7 cellular contexts compared by ENCODE assay signal in the genomic region with DNA sequence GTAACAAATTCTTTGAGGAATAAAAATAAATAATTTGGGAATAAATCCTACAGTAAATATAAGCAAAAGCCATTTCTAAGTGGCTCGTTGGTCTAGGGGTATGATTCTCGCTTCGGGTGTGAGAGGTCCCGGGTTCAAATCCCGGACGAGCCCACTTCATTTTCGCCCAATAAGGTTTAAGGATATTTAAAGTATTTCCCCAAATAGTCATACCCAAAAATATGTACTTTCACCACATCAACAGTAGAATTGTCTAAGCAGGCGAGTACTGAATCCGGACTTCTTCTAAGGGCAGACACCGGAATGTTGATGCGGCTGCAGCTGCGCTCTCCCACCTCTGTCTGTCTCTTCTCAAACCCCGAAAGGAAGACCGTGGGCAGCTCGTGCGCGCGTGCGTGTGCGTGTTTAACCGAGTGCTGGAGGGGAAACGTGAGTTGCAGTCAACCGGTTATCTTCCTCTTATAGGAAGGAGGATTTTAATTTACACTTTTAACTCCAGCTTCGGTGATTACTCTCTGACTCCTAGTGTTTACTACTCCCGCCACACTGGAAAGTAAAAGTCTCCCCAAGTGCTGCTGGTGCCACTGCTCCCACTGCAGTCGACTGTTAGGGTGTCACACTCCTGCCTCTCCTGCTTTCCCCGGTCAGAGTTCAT.
DNase-seq lines count a peak whose midpoint lies in the region; ATAC-seq and TF ChIP-seq lines count a peak whose summit lies in the region.

No MANE protein-coding gene starts in this region.

- CTCF ChIA-PET in GM10248 (lab: Yijun Ruan, JAX), result interaction anchor here (1.1 to 4.5 kb wide), 4 partner anchors 11 to 496 kb away, joined by 3 to 16 read pairs (median 4); no protein-coding TSS in a partner anchor
- CTCF ChIA-PET in Panc1 (lab: Charles Lee), result interaction anchor here (0.6 kb wide), 1 partner anchor 35 kb away, joined by 7 read pairs; no protein-coding TSS in a partner anchor

- H3K27me3 Mint-ChIP-seq in memory B cell, result peaks cover 30% of the 10 kb centered on the region

- peaks cover 5% of the 10 kb centered on the region for H3K9me3 Mint-ChIP-seq in memory B cell

- peaks cover 2% of the 10 kb centered on the region for H3K36me3 Mint-ChIP-seq in memory B cell

- H3K36me3 ChIP-seq in Panc1 (ENCODE audit: control insufficient read depth, insufficient read depth, low read length) (no peaks in the 10 kb centered on the region), brain microvascular endothelial cell (replicated peaks) (no peaks in the 10 kb centered on the region)

- intact Hi-C loops in Panc1 (cut with micrococcal nuclease; ENCODE audit: unreplicated experiment), result no loop called here

- H3K9me3 ChIP-seq in Panc1 (ENCODE audit: control insufficient read depth, insufficient read depth, low read depth, low read length), result no peaks in the 10 kb centered on the region

- no TSS peak for BruUV-seq in Panc1 (replicated peaks; lab: Mats Ljungman, UMichigan)

- peak overlapping the region; percentile 45 for H3K4me3 Mint-ChIP-seq in memory B cell

- H3K4me3 ChIP-seq in Panc1 (ENCODE audit: low read depth in 2 of 2, low read length in 2 of 2), result peak overlapping the region; percentile 57 to 70
- H3K4me3 ChIP-seq in brain microvascular endothelial cell (ENCODE audit: low read depth, low read length), result peak overlapping the region; percentile 53

- H3K27ac ChIP-seq in Panc1 (ENCODE audit: low read length) (peak overlapping the region; percentile 76), brain microvascular endothelial cell (peak overlapping the region; percentile 3)

- DNase-seq in GM10248 (ENCODE audit: extremely low spot score), result peak; percentile 52
- DNase-seq in Panc1 (ENCODE audit: low read depth, low spot score), result peak; percentile 86
- peak; percentile 94 for DNase-seq in brain microvascular endothelial cell
- DNase-seq in memory B cell (ENCODE audit: low spot score in 2 of 2), result no peak
- no peak for DNase-seq in NCI-H1105 treated with DMSO at 0.1 percent for 48 hours (lab: John Stamatoyannopoulos, UW)

- peaks cover 12% of the 10 kb centered on the region for H3K4me1 ChIP-seq in Panc1 (ENCODE audit: control insufficient read depth, insufficient read depth, low read length)

- H3K27me3 ChIP-seq in Panc1 (ENCODE audit: control insufficient read depth, insufficient read depth, low read length), result no peaks in the 10 kb centered on the region
- H3K27me3 ChIP-seq in brain microvascular endothelial cell (replicated peaks), result no peaks in the 10 kb centered on the region

- no peak for TF ChIP-seq CTCF in GM10248 (IDR thresholded peaks at IDR 0.05; ENCODE audit: control extremely low read depth, extremely low read depth, low read depth, missing control alignments)
- no peak for TF ChIP-seq CTCF in Panc1 (IDR thresholded peaks at IDR 0.05)
- TF ChIP-seq CTCF in brain microvascular endothelial cell (IDR thresholded peaks at IDR 0.05; ENCODE audit: low read depth, low read length, missing control alignments), result no peak

- in situ Hi-C loops in Panc1 (cut with HindIII; ENCODE audit: low pct_unique_long_range_greater_than_20kb, low sequenced_read_pairs), result no loop called here
- in situ Hi-C loops in brain microvascular endothelial cell (cut with HindIII; ENCODE audit: low pct_ligation_motif_present, low sequenced_read_pairs), result no loop called here

- peaks cover 10% of the 10 kb centered on the region for H3K4me1 Mint-ChIP-seq in memory B cell

- POLR2A ChIA-PET in GM10248 (lab: Yijun Ruan, JAX), result no interaction called here
- POLR2A ChIA-PET in Panc1 (lab: Charles Lee), result no interaction called here

- H3K27ac Mint-ChIP-seq in memory B cell, result no peak overlapping the region

- ATAC-seq in HG03039 (IDR thresholded peaks at IDR 0.05; ENCODE audit: unreplicated experiment) (peak; percentile 61), Panc1 (peak; percentile 99), memory B cell (ENCODE audit: low read depth) (no peak), HG03460 (IDR thresholded peaks at IDR 0.05; ENCODE audit: unreplicated experiment) (no peak)

Comparison
In these comparisons a context has a peak if more than half of its experiments do, and no peak if none do; other contexts are left out.
1. DNase-seq: peak in GM10248 (single experiment), Panc1 (single experiment) and brain microvascular endothelial cell (single experiment); none in memory B cell (0 of 2) and NCI-H1105 treated with DMSO at 0.1 percent for 48 hours (single experiment).
2. ATAC-seq: peak in HG03039 (single experiment) and Panc1 (single experiment); none in memory B cell (single experiment) and HG03460 (single experiment).